31 cellular contexts compared by ENCODE assay signal in the genomic region with DNA sequence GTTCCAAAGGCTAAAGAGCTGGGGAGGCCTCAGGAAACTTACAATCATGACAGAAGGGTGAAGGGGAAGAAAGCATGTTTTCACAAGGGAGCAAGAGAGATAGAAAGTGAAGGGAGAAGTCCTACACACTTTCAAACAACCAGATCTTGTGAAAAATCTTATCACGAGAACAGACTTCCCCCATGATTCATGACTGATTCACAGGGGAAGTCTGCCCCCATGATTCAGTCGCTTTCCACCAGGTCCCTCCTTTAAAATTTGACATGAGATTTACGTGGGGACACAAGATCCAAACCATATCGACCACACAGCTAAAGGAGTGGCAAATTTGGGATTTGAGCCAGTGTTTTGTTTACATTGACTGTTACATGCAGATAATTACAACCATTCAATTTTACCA.
DNase-seq lines count a peak whose midpoint lies in the region; ATAC-seq and TF ChIP-seq lines count a peak whose summit lies in the region.
"Had no signal": no experiment of that assay in that cellular context is flagged by ENCODE, and none has a peak within 500 bp of the region (broad histone marks: within the 10 kb centered on the region; RNA-seq: fewer than 3 reads in every experiment).

No MANE protein-coding gene starts in this region.

- POLR2A ChIA-PET in HCT116 (lab: Charles Lee): no interaction called here

- H2BK12ac ChIP-seq in trophoblast cell (ENCODE audit: low read length): no peak overlapping the region

- no peaks in the 10 kb centered on the region for H3K9me2 ChIP-seq in HCT116 (ENCODE audit: insufficient read depth)

- no peak overlapping the region for H4K8ac ChIP-seq in trophoblast cell (ENCODE audit: low read depth, low read length)

- H4K12ac ChIP-seq in trophoblast cell (ENCODE audit: low read depth, low read length): no peak overlapping the region

- H3K4me2 ChIP-seq in HCT116 (ENCODE audit: low read length) (peak overlapping the region; percentile 12; the same call in 1 of the 2 replicates), trophoblast cell (ENCODE audit: low read length) (no peak overlapping the region)
- H3K4me2 ChIP-seq: PC-9 had no signal

- H3K27me3 ChIP-seq in HCT116 (ENCODE audit: insufficient read depth, low read length) (no peaks in the 10 kb centered on the region), trophoblast cell (ENCODE audit: insufficient read depth, low read length) (no peaks in the 10 kb centered on the region)
- H3K27me3 ChIP-seq: cardiac muscle cell, colonic mucosa, heart right ventricle, tibial nerve had no signal

- H3K79me2 ChIP-seq in HCT116 (ENCODE audit: insufficient read depth, low read length) (no peaks in the 10 kb centered on the region), trophoblast cell (ENCODE audit: control insufficient read depth, insufficient read depth, low read length, poor library complexity) (no peaks in the 10 kb centered on the region)

- H3K4me1 ChIP-seq in HCT116 (ENCODE audit: control insufficient read depth in 1 of 2, insufficient read depth in 2 of 2, low read length in 2 of 2) (peaks cover 0 to 8% of the 10 kb centered on the region in 2 experiments; a peak in 1 of 4 replicates), trophoblast cell (ENCODE audit: control insufficient read depth in 1 of 2, insufficient read depth in 2 of 2, low read length in 2 of 2) (no peaks in the 10 kb centered on the region)
- H3K4me1 ChIP-seq: Caco-2, colonic mucosa, heart right ventricle, tibial nerve had no signal

- no peaks in the 10 kb centered on the region for H3K36me3 ChIP-seq in HCT116 (ENCODE audit: control insufficient read depth in 1 of 2, insufficient read depth in 2 of 2, low read length in 2 of 2)
- H3K36me3 ChIP-seq in trophoblast cell (ENCODE audit: control insufficient read depth in 1 of 2, insufficient read depth in 2 of 2, low read length in 2 of 2): no peaks in the 10 kb centered on the region
- H3K36me3 ChIP-seq: cardiac muscle cell, colonic mucosa, heart right ventricle, tibial nerve had no signal

- H3K4me3 ChIP-seq in HCT116 (replicated peaks in 1 of 2; ENCODE audit: low read depth in 1 of 2, low read length in 2 of 2): no peak overlapping the region
- H3K4me3 ChIP-seq in cardiac fibroblast (replicated peaks in 1 of 2; ENCODE audit: low read depth in 2 of 2, low read length in 2 of 2): no peak overlapping the region
- no peak overlapping the region for H3K4me3 ChIP-seq in trophoblast cell (ENCODE audit: low read depth, low read length)
- H3K4me3 ChIP-seq: cardiac muscle cell, colonic mucosa, heart right ventricle, lung, mucosa of descending colon, PC-9, tibial nerve had no signal

- RAD21 ChIA-PET in HCT116 (lab: Charles Lee; ENCODE audit: low non-redundant PET in 1 of 2, low total read pairs in 2 of 2, uncharacterized antibody in 2 of 2, unreplicated experiment in 2 of 2): no interaction called here

- DNase-seq in HCT116 (ENCODE audit: low read depth, low spot score) (no peak), OCI-M1 (lab: John Stamatoyannopoulos, UW) (peak; percentile 74), cardiac fibroblast (ENCODE audit: low read depth in 2 of 2) (peak; percentile 15 to 38), kidney tubule cell (ENCODE audit: low spot score) (peak; percentile 4), trophoblast cell (no peak), left cardiac atrium (no peak)
- DNase-seq: activated CD4-positive, alpha-beta T cell treated with anti-CD3 and anti-CD28 coated beads for 4 hours; activated naive CD4-positive, alpha-beta T cell treated with anti-CD3 and anti-CD28 coated beads, Interleukin-2, amount 50 U/mL, for 16 hours; C1 segment of cervical spinal cord; Caco-2; colonic mucosa; effector memory CD4-positive, alpha-beta T cell; foreskin melanocyte; HCEC 1CT; heart right ventricle; Kasumi-1; kidney; mucosa of descending colon; NCI-H1694; nephron progenitor cell; PC-9; Right ventricle myocardium superior; stimulated activated CD4-positive, alpha-beta T cell treated with anti-CD3 and anti-CD28 coated beads, Interleukin-15, amount 100 ng/mL, for 24 hours; T-helper 17 cell had no signal

- H3K4ac ChIP-seq in trophoblast cell (ENCODE audit: low read depth, low read length): no peak overlapping the region

- H3K23ac ChIP-seq in trophoblast cell (ENCODE audit: low read length): no peak overlapping the region

- H3K18ac ChIP-seq in trophoblast cell (ENCODE audit: low read length): no peak overlapping the region

- H2AFZ ChIP-seq in HCT116 (ENCODE audit: low read depth, low read length, poor library complexity, severe bottlenecking): peak overlapping the region; percentile 26
- no peak overlapping the region for H2AFZ ChIP-seq in trophoblast cell (ENCODE audit: insufficient read depth, low read length, poor library complexity)
- H2AFZ ChIP-seq: PC-9 had no signal

- TF ChIP-seq RAD21 in HCT116 (IDR thresholded peaks at IDR 0.05; ENCODE audit: low read depth): no peak

- no peaks in the 10 kb centered on the region for H4K20me1 ChIP-seq in HCT116 (ENCODE audit: insufficient read depth)

- H3K9me3 ChIP-seq in HCT116 (ENCODE audit: control insufficient read depth in 1 of 2, insufficient read depth in 1 of 2, low read depth in 1 of 2, low read length in 2 of 2) (no peaks in the 10 kb centered on the region), trophoblast cell (ENCODE audit: insufficient read depth, low read depth, low read length) (no peaks in the 10 kb centered on the region)
- H3K9me3 ChIP-seq: Caco-2, colonic mucosa, heart right ventricle, mucosa of descending colon, tibial nerve had no signal

- H2BK5ac ChIP-seq in trophoblast cell (ENCODE audit: low read depth, low read length, poor library complexity): no peak overlapping the region

- H4K91ac ChIP-seq in trophoblast cell (ENCODE audit: low read depth, low read length): no peak overlapping the region

- ATAC-seq in HCT116 (no peak), HG03095 (IDR thresholded peaks at IDR 0.05; ENCODE audit: unreplicated experiment) (no peak), left cardiac atrium (no peak)
- ATAC-seq: heart right ventricle; mucosa of descending colon; SK-N-SH treated with all-trans-retinoic acid at 6 μM for 48 hours; stimulated activated effector memory CD8-positive, alpha-beta T cell treated with anti-CD3 and anti-CD28 coated beads, Interleukin-12 subunit alpha, Interleukin-12 subunit beta, amount 100 ng/mL, for 72 hours; T-helper 17 cell had no signal

- H3K14ac ChIP-seq in trophoblast cell (ENCODE audit: low read length): no peak overlapping the region

- intact Hi-C loops in HCT116 (cut with micrococcal nuclease): no loop called here
- intact Hi-C loops in left cardiac atrium (cut with DNase I): loop anchor here in 1 of 2 donors (10.0 kb wide), 1 partner anchor 225 kb away; no protein-coding TSS in a partner anchor

- H3K9ac ChIP-seq in HCT116 (ENCODE audit: low read length) (no peak overlapping the region), trophoblast cell (ENCODE audit: low read length) (no peak overlapping the region)

- H2AK5ac ChIP-seq in trophoblast cell (ENCODE audit: low read length): no peak overlapping the region

- H3K79me1 ChIP-seq in trophoblast cell (ENCODE audit: low read length): no peaks in the 10 kb centered on the region

- TF ChIP-seq POLR2A in HCT116 (IDR thresholded peaks at IDR 0.05; ENCODE audit: borderline replicate concordance, extremely low read depth, insufficient read depth, insufficient read length): no peak

- no CpG with 5 or more reads among the region's 4 CpGs for WGBS in trophoblast cell (ENCODE audit: extremely low coverage, insufficient coverage, insufficient read length)

- TF ChIP-seq CTCF in HCT116 (IDR thresholded peaks at IDR 0.05 in 2 of 3, conservative IDR thresholded peaks at IDR 0.05 in 1 of 3; ENCODE audit: borderline replicate concordance in 1 of 3, insufficient read depth in 1 of 3, low read depth in 2 of 3, low read length in 2 of 3) (no peak), cardiac fibroblast (IDR thresholded peaks at IDR 0.05; ENCODE audit: low read depth, low read length) (no peak)

- H3K27ac ChIP-seq in HCT116 (ENCODE audit: low read depth, low read length) (no peak overlapping the region), trophoblast cell (ENCODE audit: low read depth, low read length) (no peak overlapping the region)
- H3K27ac ChIP-seq: cardiac muscle cell, colonic mucosa, heart right ventricle, PC-9, tibial nerve, VCaP had no signal

- H2BK120ac ChIP-seq in trophoblast cell (ENCODE audit: insufficient read depth, low read length, poor library complexity): no peak overlapping the region

- no TSS peak for BruUV-seq in HCT116 (replicated peaks; lab: Mats Ljungman, UMichigan)

- CTCF ChIA-PET in HCT116 (lab: Charles Lee): no interaction called here

TF ChIP-seq in HCT116, 20 proteins besides CTCF, POLR2A, EP300 and RAD21 (continues in another document):
- TF ChIP-seq SP1 (IDR thresholded peaks at IDR 0.05; ENCODE audit: low read depth): peak; percentile 22; the same call in 1 of the 2 replicates
- TF ChIP-seq SRF (IDR thresholded peaks at IDR 0.05; ENCODE audit: low read depth): 0 out of 2 replicates have a peak, but pooled peaks have one; percentile 19
- TF ChIP-seq REST (IDR thresholded peaks at IDR 0.05; ENCODE audit: low read depth): no peak
- peak; percentile 40; the same call in 1 of the 2 replicates for TF ChIP-seq CBX3 (IDR thresholded peaks at IDR 0.05; ENCODE audit: low read depth)
- TF ChIP-seq FOSL1 (IDR thresholded peaks at IDR 0.05; ENCODE audit: low read depth): peak; percentile 64

Comparison
In these comparisons a context has a peak if more than half of its experiments do, and no peak if none do; other contexts are left out.
1. DNase-seq: peak in OCI-M1 (single experiment), cardiac fibroblast (2 of 2) and kidney tubule cell (single experiment); none in HCT116 (single experiment), trophoblast cell (0 of 2) and left cardiac atrium (single experiment).